Comparison of ENCODE assay signal across 8 cellular contexts in genomic region chr15:64093627-64094417, GRCh38. TPM values are rescaled to one million over a fixed set of nuclear protein-coding genes. Genes with fewer than 3 reads are reported as not detected.
DNase-seq lines count a peak whose midpoint lies in the region; ATAC-seq and TF ChIP-seq lines count a peak whose summit lies in the region.

TSS of gene CIAO2A (minus strand) at chr15:64093838. CDS start at chr15:64093768, 70 bp downstream.

- H3K4me2 ChIP-seq in PC-3 (ENCODE audit: low read length): peak within 1 kb of the TSS; percentile 96

- no peaks in the 10 kb centered on the region for H3F3A ChIP-seq in PC-3 (ENCODE audit: low read length, unreplicated experiment)

- TF ChIP-seq CTCF in PC-3 (conservative IDR thresholded peaks at IDR 0.05; ENCODE audit: low read depth, low read length) (no peak), epithelial cell of proximal tubule (conservative IDR thresholded peaks at IDR 0.05; ENCODE audit: low read depth, low read length) (no peak)

- no TSS peak for BruUV-seq in PC-3 (replicated peaks; lab: Mats Ljungman, UMichigan)

- peaks cover 2% of the 10 kb centered on the region; the same call in 1 of the 2 replicates for H3K36me3 ChIP-seq in PC-3 (ENCODE audit: low read depth, low read length)

- ATAC-seq in GM21576 (IDR thresholded peaks at IDR 0.05; ENCODE audit: unreplicated experiment) (peak; percentile 59), PC-3 (peak; percentile 82)

- no peaks in the 10 kb centered on the region for H3K9me2 ChIP-seq in PC-3 (replicated peaks; ENCODE audit: low read length)

- H3K4me3 ChIP-seq in PC-3 (ENCODE audit: low read length) (peak within 1 kb of the TSS; percentile 90), epithelial cell of proximal tubule (ENCODE audit: low read depth, low read length) (peak within 1 kb of the TSS; percentile 91)

- TF ChIP-seq RAD21 in Ishikawa (IDR thresholded peaks at IDR 0.05; ENCODE audit: low read depth): no peak

- intact Hi-C loops in PC-3 (cut with micrococcal nuclease): loop anchor here (2.0 kb wide), 1 partner anchor 21 kb away; no protein-coding TSS in a partner anchor

- H3K27ac ChIP-seq in PC-3 (ENCODE audit: low read length): peak within 1 kb of the TSS; percentile 49

- peaks cover 79% of the 10 kb centered on the region for H3K79me2 ChIP-seq in PC-3 (ENCODE audit: low read length)

- 0 out of 2 replicates have a peak, but pooled peaks cover 6% of the 10 kb centered on the region for H4K20me1 ChIP-seq in PC-3 (ENCODE audit: low read length)

- H3K27me3 ChIP-seq in PC-3 (ENCODE audit: low read length): no peaks in the 10 kb centered on the region

- no peaks in the 10 kb centered on the region for H3K9me3 ChIP-seq in PC-3 (ENCODE audit: low read length)

- no peak for TF ChIP-seq EP300 in Ishikawa (IDR thresholded peaks at IDR 0.05; ENCODE audit: borderline replicate concordance)

- H2AFZ ChIP-seq in PC-3 (ENCODE audit: low read length): peak within 1 kb of the TSS; percentile 88

- DNase-seq in DMS153 (lab: John Stamatoyannopoulos, UW): peak; percentile 93
- peak; percentile 97 for DNase-seq in PC-3
- DNase-seq in activated T-cell treated with anti-CD3 and anti-CD28 coated beads for 48 hours (ENCODE audit: low read depth): peak; percentile 87
- peak; percentile 98 for DNase-seq in epithelial cell of proximal tubule (ENCODE audit: low read depth)
- peak; percentile 98 for DNase-seq in mucosa of gallbladder (ENCODE audit: low spot score)
- DNase-seq in stimulated activated CD8-positive, alpha-beta memory T cell treated with anti-CD3 and anti-CD28 coated beads, Interleukin-4, amount 100 ng/mL, for 4 hours (ENCODE audit: low read depth in 2 of 2, low spot score in 1 of 2): peak; percentile 73 to 83

- POLR2A ChIA-PET in PC-3 (lab: Charles Lee; ENCODE audit: unreplicated experiment): interaction anchor here (0.5 to 0.6 kb wide), 2 partner anchors 372 to 484 kb away, joined by 3 to 10 read pairs; no protein-coding TSS in a partner anchor

- peaks cover 28% of the 10 kb centered on the region for H3K4me1 ChIP-seq in PC-3 (ENCODE audit: insufficient read depth, low read length)

- peak within 1 kb of the TSS; percentile 89 for H3K9ac ChIP-seq in PC-3 (ENCODE audit: low read length)

- CTCF ChIA-PET in PC-3 (lab: Charles Lee): interaction anchor here (0.7 kb wide), 1 partner anchor 59 kb away, joined by 3 read pairs; no protein-coding TSS in a partner anchor

TF ChIP-seq in Ishikawa, 13 proteins besides CTCF, POLR2A, EP300 and RAD21:
- TF ChIP-seq CREB1 (IDR thresholded peaks at IDR 0.05; ENCODE audit: low read depth) (peak; percentile 78), MAX (IDR thresholded peaks at IDR 0.05) (peak; percentile 25), TCF12 (IDR thresholded peaks at IDR 0.05; ENCODE audit: low read depth) (peak; percentile 23; the same call in 1 of the 2 replicates), REST (IDR thresholded peaks at IDR 0.05; ENCODE audit: low read depth) (no peak), TAF1 (IDR thresholded peaks at IDR 0.05; ENCODE audit: low read depth) (peak; percentile 23; the same call in 1 of the 2 replicates)

RNA-seq across cellular contexts. Expression of gene CIAO2A, which starts in this region (rescaled TPM):
- 83.7 and 92.4 TPM in 2 replicates for total RNA-seq in PC-3 (2014; rRNA removed)
- total RNA-seq in epithelial cell of proximal tubule: 92.3 and 101 TPM in 2 replicates
- 47.1 TPM for total RNA-seq in mucosa of gallbladder

Comparison
In these comparisons a context has a peak if more than half of its experiments do, and no peak if none do; other contexts are left out.
1. Peak in every context shown above with its lines: DNase-seq, ATAC-seq, H3K4me3 ChIP-seq and H3K27ac ChIP-seq.